Comparison of ENCODE assay signal across 22 cellular contexts in the genomic region with DNA sequence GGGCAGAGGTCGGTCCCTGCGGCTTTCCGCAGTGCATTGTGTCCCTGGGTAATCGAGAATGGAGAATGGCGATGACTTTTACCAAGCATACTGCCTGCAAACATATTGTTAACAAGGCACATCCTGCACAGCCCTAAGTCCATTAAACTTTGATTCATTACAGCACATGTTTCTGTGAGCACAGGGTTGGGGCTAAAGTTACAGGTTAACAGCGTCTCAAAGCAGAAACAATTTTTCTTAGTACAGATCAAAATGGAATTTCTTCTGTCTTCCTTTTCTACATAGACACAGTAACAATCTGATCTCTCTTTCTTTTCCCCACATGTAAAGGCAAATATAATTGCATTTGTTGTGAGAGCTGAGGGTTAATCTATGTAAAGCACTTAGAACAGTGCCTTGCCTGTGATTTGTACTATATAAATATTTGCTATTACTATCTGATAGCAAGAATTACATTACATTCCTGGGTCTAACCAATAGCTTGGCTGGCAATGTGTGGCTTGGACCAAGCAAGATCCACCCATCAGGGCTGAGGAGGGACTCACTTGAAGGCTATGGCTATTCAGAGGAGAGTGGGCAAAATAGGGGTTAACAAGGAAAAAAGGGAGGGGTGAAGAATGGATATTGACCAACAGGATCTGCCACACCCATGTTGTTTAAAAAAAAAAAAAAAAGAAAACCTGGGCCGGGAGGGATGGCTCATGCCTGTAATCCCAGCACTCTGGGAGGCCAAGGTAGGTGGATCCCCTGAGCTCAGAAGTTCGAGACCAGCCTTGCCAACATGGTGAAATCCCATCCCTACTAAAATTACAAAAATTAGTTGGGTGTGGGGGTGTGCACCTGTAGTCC. TPM values are rescaled to one million over a fixed set of nuclear protein-coding genes. Genes with fewer than 3 reads are reported as not detected.
DNase-seq lines count a peak whose midpoint lies in the region; ATAC-seq and TF ChIP-seq lines count a peak whose summit lies in the region.
"Had no signal": no experiment of that assay in that cellular context is flagged by ENCODE, and none has a peak within 500 bp of the region (broad histone marks: within the 10 kb centered on the region; RNA-seq: fewer than 3 reads in every experiment).

No MANE protein-coding gene starts in this region.

- no peak for TF ChIP-seq RAD21 in IMR-90 (IDR thresholded peaks at IDR 0.05; ENCODE audit: low read length)

- no peaks in the 10 kb centered on the region for H3K9me3 Mint-ChIP-seq in nephron
- H3K9me3 Mint-ChIP-seq: activated naive CD4-positive, alpha-beta T cell treated with anti-CD3 and anti-CD28 coated beads for 36 hours; brain; dendritic cell treated with granulocyte-macrophage colony-stimulating factor and Interleukin-4, amounts not matched to agents 40 ng/mL and 50 ng/mL, for 4 days; stimulated activated naive CD8-positive, alpha-beta T cell treated with anti-CD3 and anti-CD28 coated beads, Interleukin-15, Interleukin-2, amounts not matched to agents 100 ng/mL and 50 ng/mL, for 24 hours had no signal

- H3K27me3 ChIP-seq in IMR-90 (ENCODE audit: control insufficient read depth, insufficient read depth, low read length), result no peaks in the 10 kb centered on the region
- H3K27me3 ChIP-seq in HAP-1 (ENCODE audit: low read depth), result no peaks in the 10 kb centered on the region
- H3K27me3 ChIP-seq: esophagus muscularis mucosa had no signal

- no peak overlapping the region for H2BK20ac ChIP-seq in IMR-90 (ENCODE audit: low read depth, low read length)

- no peak overlapping the region for H3K23ac ChIP-seq in IMR-90 (ENCODE audit: low read depth, low read length)

- H3K18ac ChIP-seq in IMR-90 (ENCODE audit: low read depth, low read length), result no peak overlapping the region

- no peak overlapping the region for H2AK5ac ChIP-seq in IMR-90 (ENCODE audit: low read depth, low read length)

- no peak overlapping the region for H2BK15ac ChIP-seq in IMR-90 (ENCODE audit: low read depth, low read length)

- no peak overlapping the region for H4K8ac ChIP-seq in IMR-90 (ENCODE audit: low read depth in 2 of 2, low read length in 2 of 2)

- no peak overlapping the region for H3K4ac ChIP-seq in IMR-90 (ENCODE audit: low read depth, low read length)

- H3K4me1 Mint-ChIP-seq in nephron, result peaks cover 31% of the 10 kb centered on the region

- no peak for TF ChIP-seq POLR2A in IMR-90 (IDR thresholded peaks at IDR 0.05; ENCODE audit: low read depth, low read length)

- intact Hi-C loops in IMR-90 (cut with micrococcal nuclease), result no loop called here

- H3K27me3 Mint-ChIP-seq in nephron (ENCODE audit: low read depth), result no peaks in the 10 kb centered on the region
- H3K27me3 Mint-ChIP-seq: brain; dendritic cell treated with granulocyte-macrophage colony-stimulating factor and Interleukin-4, amounts not matched to agents 40 ng/mL and 50 ng/mL, for 4 days; stimulated activated naive CD8-positive, alpha-beta T cell treated with anti-CD3 and anti-CD28 coated beads, Interleukin-15, Interleukin-2, amounts not matched to agents 100 ng/mL and 50 ng/mL, for 24 hours had no signal

- no peaks in the 10 kb centered on the region for H3K36me3 ChIP-seq in IMR-90 (ENCODE audit: control insufficient read depth, insufficient read depth, low read length)
- H3K36me3 ChIP-seq in HAP-1 (replicated peaks), result no peaks in the 10 kb centered on the region
- H3K36me3 ChIP-seq: esophagus muscularis mucosa had no signal

- H2BK120ac ChIP-seq in IMR-90 (ENCODE audit: low read depth, low read length), result no peak overlapping the region

- no peak overlapping the region for H2AK9ac ChIP-seq in IMR-90 (replicated peaks; ENCODE audit: low read depth, low read length, poor library complexity)

- H3K56ac ChIP-seq in IMR-90 (ENCODE audit: extremely low read depth, insufficient read depth, low read length), result no peak overlapping the region

- H3K9me3 ChIP-seq in IMR-90 (ENCODE audit: control insufficient read depth, insufficient read depth, low read length) (no peaks in the 10 kb centered on the region), HAP-1 (no peaks in the 10 kb centered on the region)
- H3K9me3 ChIP-seq: esophagus muscularis mucosa had no signal

- H4K20me1 ChIP-seq in IMR-90 (ENCODE audit: insufficient read depth, low read length), result no peaks in the 10 kb centered on the region

- no peaks in the 10 kb centered on the region for H3K36me3 Mint-ChIP-seq in nephron (ENCODE audit: low read depth)
- H3K36me3 Mint-ChIP-seq: brain had no signal

- peak overlapping the region; percentile 96 to 99 (median 99) for H3K27ac Mint-ChIP-seq in nephron
- H3K27ac Mint-ChIP-seq: activated CD4-positive, alpha-beta T cell treated with anti-CD3 and anti-CD28 coated beads for 36 hours; activated naive CD4-positive, alpha-beta T cell treated with anti-CD3 and anti-CD28 coated beads for 36 hours; dendritic cell treated with granulocyte-macrophage colony-stimulating factor and Interleukin-4, amounts not matched to agents 40 ng/mL and 50 ng/mL, for 4 days; stimulated activated naive CD8-positive, alpha-beta T cell treated with anti-CD3 and anti-CD28 coated beads, Interleukin-15, Interleukin-2, amounts not matched to agents 100 ng/mL and 50 ng/mL, for 24 hours had no signal

- H4K91ac ChIP-seq in IMR-90 (ENCODE audit: insufficient read depth, low read depth, low read length), result no peak overlapping the region

- H3K14ac ChIP-seq in IMR-90 (replicated peaks; ENCODE audit: low read depth, low read length), result no peak overlapping the region

- no peak overlapping the region for H4K5ac ChIP-seq in IMR-90 (ENCODE audit: low read depth, low read length)

- in situ Hi-C loops in IMR-90 (cut with MboI; ENCODE audit: low sequenced_read_pairs) (loop anchor here (5.0 kb wide), 1 partner anchor 40 kb away; no protein-coding TSS in a partner anchor), HAP-1 (cut with MboI; ENCODE audit: low sequenced_read_pairs) (no loop called here)

- no CpG with 5 or more reads among the region's 8 CpGs for WGBS in IMR-90 (ENCODE audit: extremely low coverage in 2 of 2, insufficient read length in 1 of 2), 2 experiments

- dilution Hi-C loops in IMR-90 (cut with HindIII; ENCODE audit: low sequenced_read_pairs, unreplicated experiment), result no loop called here

- H3K4me3 ChIP-seq in IMR-90 (ENCODE audit: insufficient read depth, low read depth, low read length) (no peak overlapping the region), HAP-1 (no peak overlapping the region)
- H3K4me3 ChIP-seq: esophagus muscularis mucosa, GM12878 had no signal

- ATAC-seq in IMR-90 (ENCODE audit: low read depth) (peak; percentile 87), GM19351 (IDR thresholded peaks at IDR 0.05; ENCODE audit: unreplicated experiment) (no peak)
- ATAC-seq: activated CD4-positive, alpha-beta T cell treated with anti-CD3 and anti-CD28 coated beads for 36 hours; GM12878 had no signal

- 0 out of 2 replicates have a peak, but pooled peaks cover 6% of the 10 kb centered on the region for H3K9me1 ChIP-seq in IMR-90 (ENCODE audit: insufficient read depth, low read length)

- DNase-seq in IMR-90 (no peak), epithelial cell of prostate (ENCODE audit: low read depth, low spot score) (no peak), D341Med (ENCODE audit: low spot score) (no peak), HAP-1 (ENCODE audit: low spot score in 2 of 2) (no peak)
- no peak for DNase-seq in activated CD8-positive, alpha-beta memory T cell treated with anti-CD3 and anti-CD28 coated beads, Interleukin-2, amount 50 U/mL, for 48 hours
- DNase-seq: ACHN; activated CD4-positive, alpha-beta T cell treated with anti-CD3 and anti-CD28 coated beads for 36 hours; activated naive CD4-positive, alpha-beta T cell treated with anti-CD3 and anti-CD28 coated beads for 36 hours; NCI-H1694 treated with DMSO at 0.1 percent for 48 hours; T1000 had no signal

- TF ChIP-seq CTCF in 22Rv1 (IDR thresholded peaks at IDR 0.05), result no peak
- TF ChIP-seq CTCF in IMR-90 (conservative IDR thresholded peaks at IDR 0.05; ENCODE audit: low read depth, low read length), result no peak
- no peak for TF ChIP-seq CTCF in nephron (IDR thresholded peaks at IDR 0.05; ENCODE audit: unreplicated experiment in 3 of 3)

- CTCF ChIA-PET in IMR-90 (lab: Yijun Ruan, JAX), result interaction anchor here (0.6 to 1.0 kb wide), 4 partner anchors 10 to 565 kb away, joined by 3 to 6 read pairs (median 4); partner anchors contain the start of gene CATIP

- H2AFZ ChIP-seq in IMR-90 (replicated peaks; ENCODE audit: low read length, poor library complexity), result peak overlapping the region; percentile 43

- H3K27ac ChIP-seq in 22Rv1 (peak overlapping the region; percentile 96), IMR-90 (ENCODE audit: insufficient read depth, low read length) (no peak overlapping the region), epithelial cell of prostate (peak overlapping the region; percentile 30)
- H3K27ac ChIP-seq: esophagus muscularis mucosa had no signal

- POLR2A ChIA-PET in IMR-90 (lab: Charles Lee; ENCODE audit: unreplicated experiment), result interaction anchor here (0.6 kb wide), 1 partner anchor 47 kb away, joined by 4 read pairs; no protein-coding TSS in a partner anchor

- H3K9ac ChIP-seq in IMR-90 (ENCODE audit: low read depth, low read length), result no peak overlapping the region

- H3K4me1 ChIP-seq in IMR-90 (ENCODE audit: control insufficient read depth, insufficient read depth, low read length), result peaks cover 8% of the 10 kb centered on the region
- no peaks in the 10 kb centered on the region for H3K4me1 ChIP-seq in HAP-1
- H3K4me1 ChIP-seq: esophagus muscularis mucosa had no signal

- no peak overlapping the region for H2BK5ac ChIP-seq in IMR-90 (ENCODE audit: low read depth, low read length, poor library complexity, severe bottlenecking)

- no peaks in the 10 kb centered on the region for H3K79me1 ChIP-seq in IMR-90 (ENCODE audit: low read depth in 1 of 2, low read length in 2 of 2)

- H3K4me3 Mint-ChIP-seq in nephron, result no peak overlapping the region
- H3K4me3 Mint-ChIP-seq: activated CD4-positive, alpha-beta T cell treated with anti-CD3 and anti-CD28 coated beads for 36 hours; activated naive CD4-positive, alpha-beta T cell treated with anti-CD3 and anti-CD28 coated beads for 36 hours; brain; dendritic cell treated with granulocyte-macrophage colony-stimulating factor and Interleukin-4, amounts not matched to agents 40 ng/mL and 50 ng/mL, for 4 days; stimulated activated naive CD8-positive, alpha-beta T cell treated with anti-CD3 and anti-CD28 coated beads, Interleukin-15, Interleukin-2, amounts not matched to agents 100 ng/mL and 50 ng/mL, for 24 hours had no signal

- 0 out of 2 replicates have a peak overlapping the region, but pooled peaks have one; percentile 10 for H3K4me2 ChIP-seq in IMR-90 (ENCODE audit: low read depth, low read length)

- BruUV-seq in IMR-90 (replicated peaks; lab: Mats Ljungman, UMichigan), result no TSS peak

RNA-seq across cellular contexts. Expression of gene TMBIM1, which starts 19.8 kb away (rescaled TPM):
- 78.6 and 102 TPM in 2 replicates for total RNA-seq in IMR-90 (2012; rRNA removed)
- 81.2 and 84.6 TPM in 2 replicates for polyA plus RNA-seq in IMR-90 (2012; rRNA removed)
- polyA plus RNA-seq in IMR-90 (2012; cell fraction: cytosol; rRNA removed), result 29.3 and 57.5 TPM in 2 replicates
- polyA plus RNA-seq in IMR-90 (2012; cell fraction: nucleus; rRNA removed; ENCODE audit: low replicate concordance), result 45.5 and 46.8 TPM in 2 replicates

RNA-seq across cellular contexts. Expression of gene PNKD, which starts 41.8 kb away (rescaled TPM):
- 19.2 and 22.2 TPM in 2 replicates for total RNA-seq in IMR-90 (2012; rRNA removed)
- 68.5 and 70.1 TPM in 2 replicates for polyA plus RNA-seq in IMR-90 (2012; rRNA removed)
- polyA plus RNA-seq in IMR-90 (2012; cell fraction: cytosol; rRNA removed), result 86.1 and 87.9 TPM in 2 replicates
- polyA plus RNA-seq in IMR-90 (2012; cell fraction: nucleus; rRNA removed; ENCODE audit: low replicate concordance), result 29.9 and 38.4 TPM in 2 replicates

RNA-seq across cellular contexts. Expression of gene AAMP, which starts 42.2 kb away (rescaled TPM):
- 112 and 118 TPM in 2 replicates for total RNA-seq in IMR-90 (2012; rRNA removed)
- polyA plus RNA-seq in IMR-90 (2012; rRNA removed), result 104 and 108 TPM in 2 replicates
- polyA plus RNA-seq in IMR-90 (2012; cell fraction: cytosol; rRNA removed), result 132 and 175 TPM in 2 replicates
- 140 and 213 TPM in 2 replicates for polyA plus RNA-seq in IMR-90 (2012; cell fraction: nucleus; rRNA removed; ENCODE audit: low replicate concordance)

RNA-seq across cellular contexts. Expression of gene CATIP, which starts 44.5 kb away (rescaled TPM):
- not detected in 2 replicates for total RNA-seq in IMR-90 (2012; rRNA removed)
- not detected in 2 replicates for polyA plus RNA-seq in IMR-90 (2012; rRNA removed)
- polyA plus RNA-seq in IMR-90 (2012; cell fraction: cytosol; rRNA removed), result not detected in 2 replicates
- not detected in 2 replicates for polyA plus RNA-seq in IMR-90 (2012; cell fraction: nucleus; rRNA removed; ENCODE audit: low replicate concordance)
- total RNA-seq: activated CD4-positive, alpha-beta T cell treated with anti-CD3 and anti-CD28 coated beads for 36 hours; activated naive CD4-positive, alpha-beta T cell treated with anti-CD3 and anti-CD28 coated beads for 36 hours; esophagus muscularis mucosa; GM12878; HT1080; mononuclear cell; posterior vena cava had no signal

RNA-seq across cellular contexts. Expression of gene GPBAR1, which starts 51.3 kb away (rescaled TPM):
- total RNA-seq in IMR-90 (2012; rRNA removed), result under 0.01 TPM in 1 of 2 replicates, not detected in the other
- polyA plus RNA-seq in IMR-90 (2012; rRNA removed), result 0.13 and 0.21 TPM in 2 replicates
- 0.05 and 0.13 TPM in 2 replicates for polyA plus RNA-seq in IMR-90 (2012; cell fraction: cytosol; rRNA removed)
- polyA plus RNA-seq in IMR-90 (2012; cell fraction: nucleus; rRNA removed; ENCODE audit: low replicate concordance), result 0.56 and 2.4 TPM in 2 replicates
- total RNA-seq: G401 had no signal
